In genomic region chr5:39149966-39150365, GRCh38 we compare ENCODE assay signal across 16 cellular contexts.
DNase-seq lines count a peak whose midpoint lies in the region; ATAC-seq, FAIRE-seq and TF ChIP-seq lines count a peak whose summit lies in the region.
"Had no signal": no experiment of that assay in that cellular context is flagged by ENCODE, and none has a peak within 500 bp of the region (broad histone marks: within the 10 kb centered on the region; RNA-seq: fewer than 3 reads in every experiment).

No MANE protein-coding gene starts in this region.

- H3K4me1 ChIP-seq in A549 = peaks cover 9% of the 10 kb centered on the region
- H3K4me1 ChIP-seq in CD4-positive, CD25-positive, alpha-beta regulatory T cell (ENCODE audit: control insufficient read depth, insufficient read depth, low read length, poor library complexity, severe bottlenecking) = peaks cover 47% of the 10 kb centered on the region
- H3K4me1 ChIP-seq: HAP-1, suprapubic skin had no signal

- H3K4me3 Mint-ChIP-seq in CD4-positive, CD25-positive, alpha-beta regulatory T cell = peak overlapping the region in 2 of 4 donors; percentile 13 to 66
- H3K4me3 Mint-ChIP-seq in T-helper 17 cell = peak overlapping the region; percentile 28
- no peak overlapping the region for H3K4me3 Mint-ChIP-seq in effector memory CD8-positive, alpha-beta T cell

- DNase-seq in A549 (ENCODE audit: low read depth in 1 of 2, low spot score in 1 of 2) = no peak
- no peak for DNase-seq in CD4-positive, CD25-positive, alpha-beta regulatory T cell
- DNase-seq in T-helper 17 cell = no peak
- no peak for DNase-seq in effector memory CD8-positive, alpha-beta T cell
- no peak for DNase-seq in D721Med (ENCODE audit: insufficient read length, low spot score)
- DNase-seq: AML-193, DMS53, left colon, NCI-H2029, NCI-H510A treated with DMSO at 0.1 percent for 48 hours, ovary had no signal

- peak overlapping the region; percentile 52 to 66; a peak in 5 of 6 replicates for H3K27ac ChIP-seq in A549
- peak overlapping the region; percentile 49 for H3K27ac ChIP-seq in CD4-positive, CD25-positive, alpha-beta regulatory T cell (ENCODE audit: insufficient read depth, low read length, poor library complexity, severe bottlenecking)
- H3K27ac ChIP-seq: cardiac muscle cell, ovary, suprapubic skin had no signal

- no peak for TF ChIP-seq EP300 in A549 (IDR thresholded peaks at IDR 0.05)

- no peak overlapping the region for H3K4me3 ChIP-seq in A549
- no peak overlapping the region for H3K4me3 ChIP-seq in CD4-positive, CD25-positive, alpha-beta regulatory T cell (ENCODE audit: low read depth, low read length)
- H3K4me3 ChIP-seq: cardiac muscle cell, HAP-1, ovary, suprapubic skin had no signal

- H3K36me3 ChIP-seq in CD4-positive, CD25-positive, alpha-beta regulatory T cell (ENCODE audit: control insufficient read depth, insufficient read depth, low read length) = peaks cover 66% of the 10 kb centered on the region
- H3K36me3 ChIP-seq: cardiac muscle cell, HAP-1, ovary, suprapubic skin had no signal

- peaks cover 52% of the 10 kb centered on the region for H3K36me3 Mint-ChIP-seq in CD4-positive, CD25-positive, alpha-beta regulatory T cell
- peaks cover 28% of the 10 kb centered on the region for H3K36me3 Mint-ChIP-seq in T-helper 17 cell (ENCODE audit: low read depth)
- H3K36me3 Mint-ChIP-seq in effector memory CD8-positive, alpha-beta T cell (ENCODE audit: insufficient read depth) = peaks cover 45% of the 10 kb centered on the region

- peaks cover 49 to 80% (median 60%) of the 10 kb centered on the region in 4 donors for H3K4me1 Mint-ChIP-seq in CD4-positive, CD25-positive, alpha-beta regulatory T cell
- peaks cover 53% of the 10 kb centered on the region for H3K4me1 Mint-ChIP-seq in T-helper 17 cell
- H3K4me1 Mint-ChIP-seq in effector memory CD8-positive, alpha-beta T cell (ENCODE audit: low read depth in 2 of 2) = peaks cover 28 to 59% of the 10 kb centered on the region in 2 donors

- H3K9me3 ChIP-seq in A549 = no peaks in the 10 kb centered on the region
- no peaks in the 10 kb centered on the region for H3K9me3 ChIP-seq in CD4-positive, CD25-positive, alpha-beta regulatory T cell (ENCODE audit: control insufficient read depth in 2 of 2, low read length in 2 of 2)
- H3K9me3 ChIP-seq in T-helper 17 cell (ENCODE audit: control insufficient read depth, low read length, poor library complexity, severe bottlenecking) = no peaks in the 10 kb centered on the region
- H3K9me3 ChIP-seq: HAP-1, ovary, suprapubic skin had no signal

- CTCF ChIA-PET in A549 (lab: Yijun Ruan, JAX) = interaction anchor here (1.3 to 4.8 kb wide), 5 partner anchors 15 to 133 kb away, joined by 3 to 27 read pairs (median 8); no protein-coding TSS in a partner anchor

- ATAC-seq in A549 (no peak), T-helper 17 cell (no peak), HG02884 (IDR thresholded peaks at IDR 0.05; ENCODE audit: unreplicated experiment) (no peak), GM21381 (IDR thresholded peaks at IDR 0.05; ENCODE audit: unreplicated experiment) (no peak)
- ATAC-seq in CD4-positive, CD25-positive, alpha-beta regulatory T cell (ENCODE audit: low read depth in 2 of 2) = no peak
- ATAC-seq in effector memory CD8-positive, alpha-beta T cell (replicated peaks) = no peak
- ATAC-seq: left colon had no signal

- H3K27ac Mint-ChIP-seq in CD4-positive, CD25-positive, alpha-beta regulatory T cell = peak overlapping the region; percentile 60 to 99 (median 87)
- H3K27ac Mint-ChIP-seq in T-helper 17 cell = peak overlapping the region; percentile 98
- peak overlapping the region; percentile 81 to 89 for H3K27ac Mint-ChIP-seq in effector memory CD8-positive, alpha-beta T cell

- TF ChIP-seq RAD21 in A549 (conservative IDR thresholded peaks at IDR 0.05 in 1 of 2, IDR thresholded peaks at IDR 0.05 in 1 of 2) = no peak

- FAIRE-seq in A549 (lab: Jason Lieb, UNC) (no peak), D721Med (lab: Jason Lieb, UNC) (no peak)

- WGBS in A549 (ENCODE audit: missing lambda C conversion rate) = 85% methylated on average over 4 of the region's 4 CpGs

- no peak overlapping the region for H3K4me2 ChIP-seq in A549

- no peaks in the 10 kb centered on the region for H3K27me3 Mint-ChIP-seq in CD4-positive, CD25-positive, alpha-beta regulatory T cell
- no peaks in the 10 kb centered on the region for H3K27me3 Mint-ChIP-seq in T-helper 17 cell
- no peaks in the 10 kb centered on the region for H3K27me3 Mint-ChIP-seq in effector memory CD8-positive, alpha-beta T cell

- H3K27me3 ChIP-seq in CD4-positive, CD25-positive, alpha-beta regulatory T cell (ENCODE audit: control insufficient read depth, insufficient read depth, low read length) = no peaks in the 10 kb centered on the region
- H3K27me3 ChIP-seq: cardiac muscle cell, ovary, suprapubic skin had no signal

- no peaks in the 10 kb centered on the region for H3K9me3 Mint-ChIP-seq in CD4-positive, CD25-positive, alpha-beta regulatory T cell
- no peaks in the 10 kb centered on the region for H3K9me3 Mint-ChIP-seq in effector memory CD8-positive, alpha-beta T cell

- POLR2A ChIA-PET in A549 (lab: Yijun Ruan, JAX) = no interaction called here

- TF ChIP-seq CTCF in A549 (IDR thresholded peaks at IDR 0.05) = no peak
- TF ChIP-seq CTCF in D721Med (IDR thresholded peaks at IDR 0.05; ENCODE audit: insufficient read depth, missing control alignments) = no peak

- TF ChIP-seq POLR2A in A549 (IDR thresholded peaks at IDR 0.05; ENCODE audit: low read length) = no peak

TF ChIP-seq in A549, 52 proteins besides CTCF, POLR2A, EP300 and RAD21:
- TF ChIP-seq HOXB13 (CRISPR knock-in tag; IDR thresholded peaks at IDR 0.05; ENCODE audit: low read depth) (no peak), ZNF302 (CRISPR knock-in tag; IDR thresholded peaks at IDR 0.05) (0 out of 2 replicates have a peak, but pooled peaks have one; percentile 23), FOXS1 (CRISPR knock-in tag; IDR thresholded peaks at IDR 0.05) (no peak)
